In the genomic region with DNA sequence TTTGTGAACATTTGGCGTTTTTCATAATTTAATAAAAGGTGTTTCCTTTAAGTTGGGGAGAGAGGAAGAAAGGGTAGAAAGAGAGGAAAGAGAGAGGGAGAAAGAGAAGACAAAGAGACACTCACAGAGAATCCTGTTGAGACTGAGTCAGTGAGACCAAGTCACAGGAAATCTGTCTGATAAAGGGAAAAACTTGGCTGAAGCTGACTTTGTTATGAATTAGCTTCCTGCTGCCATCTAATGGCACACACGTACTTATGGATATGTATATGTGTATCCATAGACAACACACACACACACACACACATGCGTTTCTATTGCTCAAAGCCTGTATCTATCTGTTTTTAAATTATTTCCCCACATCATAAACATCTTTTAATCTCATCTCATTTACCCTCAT, we compare ENCODE assay signal across 1 cellular context.
TF ChIP-seq lines count a peak whose summit lies in the region.

No MANE protein-coding gene starts in this region.

TF ChIP-seq in SK-N-SH, 30 proteins besides CTCF, POLR2A, EP300 and RAD21 (continued from another document):
- TF ChIP-seq NRF1 (IDR thresholded peaks at IDR 0.05; ENCODE audit: low read depth, low read length): no peak
